16 cellular contexts compared by ENCODE assay signal in genomic region chrX:134727363-134727762, GRCh38.
A peak's percentile ranks its signal among the peaks of the same experiment; 100 is the strongest.
DNase-seq lines count a peak whose midpoint lies in the region; ATAC-seq, FAIRE-seq and TF ChIP-seq lines count a peak whose summit lies in the region.
"Had no signal": no experiment of that assay in that cellular context is flagged by ENCODE, and none has a peak within 500 bp of the region (broad histone marks: within the 10 kb centered on the region; RNA-seq: fewer than 3 reads in every experiment).

No MANE protein-coding gene starts in this region.

- no peak overlapping the region for H3K9ac ChIP-seq in OCI-LY3 (ENCODE audit: low read length)
- H3K9ac ChIP-seq in endothelial cell of umbilical vein (replicated peaks; ENCODE audit: extremely low read depth, insufficient read depth, low read length) = no peak overlapping the region
- H3K9ac ChIP-seq: GM23248 had no signal

- H3K4me1 ChIP-seq in cardiac muscle cell (ENCODE audit: low read depth) = no peaks in the 10 kb centered on the region
- H3K4me1 ChIP-seq in heart right ventricle = no peaks in the 10 kb centered on the region
- peaks cover 14% of the 10 kb centered on the region for H3K4me1 ChIP-seq in OCI-LY3 (ENCODE audit: low read length)
- no peaks in the 10 kb centered on the region for H3K4me1 ChIP-seq in endothelial cell of umbilical vein (ENCODE audit: control insufficient read depth, extremely low read depth, insufficient read depth, low read length)

- intact Hi-C loops in heart right ventricle (cut with DNase I) = no loop called here
- intact Hi-C loops in endothelial cell of umbilical vein (cut with micrococcal nuclease) = no loop called here

- H3K4me2 ChIP-seq in OCI-LY3 (ENCODE audit: low read length) (no peak overlapping the region), endothelial cell of umbilical vein (ENCODE audit: insufficient read depth, low read length) (no peak overlapping the region)

- no peak for TF ChIP-seq POLR2A in endothelial cell of umbilical vein (IDR thresholded peaks at IDR 0.05; ENCODE audit: low read depth, low read length)

- POLR2A ChIA-PET in endothelial cell of umbilical vein (lab: Charles Lee) = no interaction called here

- peak; percentile 34 for TF ChIP-seq CTCF in cardiac muscle cell (IDR thresholded peaks at IDR 0.05; ENCODE audit: low read depth, low read length)
- TF ChIP-seq CTCF in heart right ventricle (IDR thresholded peaks at IDR 0.05) = no peak
- TF ChIP-seq CTCF in OCI-LY3 (IDR thresholded peaks at IDR 0.05; ENCODE audit: low read depth, low read length) = peak; percentile 40
- peak in 1 of 2 donors; percentile 14 for TF ChIP-seq CTCF in endothelial cell of umbilical vein (IDR thresholded peaks at IDR 0.05; ENCODE audit: extremely low read depth in 1 of 2, insufficient read depth in 1 of 2, low read depth in 1 of 2, low read length in 2 of 2)

- H2AFZ ChIP-seq in OCI-LY3 (ENCODE audit: low read depth, low read length) (no peak overlapping the region), endothelial cell of umbilical vein (ENCODE audit: low read depth, low read length) (no peak overlapping the region)
- H2AFZ ChIP-seq: GM23248 had no signal

- ATAC-seq in heart right ventricle = no peak
- no peak for ATAC-seq in GM21825 (IDR thresholded peaks at IDR 0.05; ENCODE audit: unreplicated experiment)

- peak; percentile 64 for FAIRE-seq in endothelial cell of umbilical vein (lab: Jason Lieb, UNC)
- FAIRE-seq: GM12891 had no signal

- dilution Hi-C loops in endothelial cell of umbilical vein (cut with MboI; ENCODE audit: extremely low pct_ligation_motif_present, low sequenced_read_pairs) = no loop called here

- no peaks in the 10 kb centered on the region for H3K9me1 ChIP-seq in endothelial cell of umbilical vein (replicated peaks; ENCODE audit: control insufficient read depth, extremely low read depth, insufficient read depth, low read length)

- CTCF ChIA-PET in endothelial cell of umbilical vein (lab: Charles Lee) = interaction anchor here (0.7 to 1.9 kb wide), 11 partner anchors 9 to 251 kb away, joined by 3 to 13 read pairs (median 3); no protein-coding TSS in a partner anchor

- H3K27me3 ChIP-seq in cardiac muscle cell (no peaks in the 10 kb centered on the region), heart right ventricle (peaks cover 0 to 14% (median 0%) of the 10 kb centered on the region in 7 donors), OCI-LY3 (ENCODE audit: low read depth, low read length) (no peaks in the 10 kb centered on the region), endothelial cell of umbilical vein (ENCODE audit: control insufficient read depth in 2 of 2, insufficient read depth in 2 of 2, low read length in 2 of 2) (no peaks in the 10 kb centered on the region)

- 86 to 94% methylated on average over 1 of the region's 1 CpG for whole genome bisulfite sequencing in heart right ventricle, 2 donors

- no peaks in the 10 kb centered on the region for H4K20me1 ChIP-seq in OCI-LY3 (ENCODE audit: insufficient read depth, low read length)
- no peaks in the 10 kb centered on the region for H4K20me1 ChIP-seq in endothelial cell of umbilical vein (replicated peaks; ENCODE audit: control insufficient read depth, extremely low read depth, insufficient read depth, low read length)

- H3K79me2 ChIP-seq in OCI-LY3 (ENCODE audit: low read length) (no peaks in the 10 kb centered on the region), endothelial cell of umbilical vein (ENCODE audit: control insufficient read depth, insufficient read depth, low read length) (no peaks in the 10 kb centered on the region)

- no peak overlapping the region for H3K4me3 ChIP-seq in cardiac muscle cell
- no peak overlapping the region for H3K4me3 ChIP-seq in heart right ventricle
- no peak overlapping the region for H3K4me3 ChIP-seq in OCI-LY3 (ENCODE audit: low read length)
- H3K4me3 ChIP-seq in endothelial cell of umbilical vein (replicated peaks in 1 of 3; ENCODE audit: insufficient read depth in 1 of 3, low read depth in 1 of 3, low read length in 3 of 3) = no peak overlapping the region
- H3K4me3 ChIP-seq: GM23248 had no signal

- H3K27ac ChIP-seq in cardiac muscle cell = no peak overlapping the region
- H3K27ac ChIP-seq in heart right ventricle = no peak overlapping the region
- H3K27ac ChIP-seq in OCI-LY3 (ENCODE audit: low read length) = no peak overlapping the region
- H3K27ac ChIP-seq in endothelial cell of umbilical vein (ENCODE audit: insufficient read depth, low read depth, low read length) = no peak overlapping the region
- H3K27ac ChIP-seq: GM23248, RWPE1 had no signal

- no TSS peak for BruUV-seq in endothelial cell of umbilical vein (replicated peaks; lab: Mats Ljungman, UMichigan)

- H3K36me3 ChIP-seq in cardiac muscle cell (no peaks in the 10 kb centered on the region), heart right ventricle (no peaks in the 10 kb centered on the region), OCI-LY3 (replicated peaks; ENCODE audit: low read depth, low read length) (no peaks in the 10 kb centered on the region), endothelial cell of umbilical vein (ENCODE audit: control insufficient read depth in 2 of 2, extremely low read depth in 1 of 2, insufficient read depth in 2 of 2, low read length in 2 of 2) (no peaks in the 10 kb centered on the region)

- H3K9me3 ChIP-seq in cardiac muscle cell (ENCODE audit: low read depth) (no peaks in the 10 kb centered on the region), heart right ventricle (no peaks in the 10 kb centered on the region), OCI-LY3 (ENCODE audit: insufficient read depth, low read length) (no peaks in the 10 kb centered on the region), endothelial cell of umbilical vein (replicated peaks; ENCODE audit: control insufficient read depth, insufficient read depth, low read length) (no peaks in the 10 kb centered on the region)

- peak in 1 of 2 donors; percentile 33 for DNase-seq in cardiac muscle cell (ENCODE audit: low read depth in 1 of 2, low spot score in 1 of 2)
- no peak for DNase-seq in heart right ventricle
- peak; percentile 34 for DNase-seq in endothelial cell of umbilical vein (ENCODE audit: low read depth, low spot score)
- no peak for DNase-seq in NCI-H2107 (lab: John Stamatoyannopoulos, UW)
- no peak for DNase-seq in hypothalamus (lab: John Stamatoyannopoulos, UW)
- DNase-seq in pons (ENCODE audit: low spot score) = no peak
- DNase-seq: aorta, GM23248, NCI-H1092 treated with DMSO at 0.1 percent for 48 hours, NCI-H446 treated with DMSO at 0.1 percent for 48 hours, posterior cingulate gyrus, T1000 had no signal

TF ChIP-seq in endothelial cell of umbilical vein, 7 proteins besides CTCF, POLR2A, EP300 and RAD21:
- TF ChIP-seq POLR2AphosphoS5 (IDR thresholded peaks at IDR 0.05; ENCODE audit: insufficient read depth, low read depth, low read length) (no peak), GATA2 (IDR thresholded peaks at IDR 0.05; ENCODE audit: insufficient read depth, insufficient read length, low read depth, low read length) (no peak), FOS (IDR thresholded peaks at IDR 0.05; ENCODE audit: borderline replicate concordance, insufficient read depth, low read length) (no peak), JUN (IDR thresholded peaks at IDR 0.05; ENCODE audit: borderline replicate concordance, insufficient read depth, insufficient read length, low read depth) (no peak)

Comparison
In these comparisons a context has a peak if more than half of its experiments do, and no peak if none do; other contexts are left out.
1. CTCF ChIP-seq: peak in cardiac muscle cell (single experiment) and OCI-LY3 (single experiment); none in heart right ventricle (0 of 9).